Comparison of ENCODE assay signal across 1 cellular context in genomic region chr4:72568959-72569718, GRCh38.
TF ChIP-seq lines count a peak whose summit lies in the region.

TSS of gene ADAMTS3 (minus strand) at chr4:72569221. CDS start at chr4:72568762, 459 bp downstream.

TF ChIP-seq in HEK293, 187 proteins besides CTCF, POLR2A, EP300 and RAD21 (continued from another document and continues in another):
- TF ChIP-seq PRDM2 (tag by site-specific recombination; IDR thresholded peaks at IDR 0.05; ENCODE audit: borderline replicate concordance), result no peak
- no peak for TF ChIP-seq KLF10 (tag by site-specific recombination; IDR thresholded peaks at IDR 0.05)
- no peak for TF ChIP-seq ZNF362 (tag by site-specific recombination; IDR thresholded peaks at IDR 0.05)
- TF ChIP-seq ZNF76 (tag by site-specific recombination; IDR thresholded peaks at IDR 0.05; ENCODE audit: borderline replicate concordance, low read depth), result 0 out of 2 replicates have a peak, but pooled peaks have one; percentile 19
- no peak for TF ChIP-seq ZNF677 (tag by site-specific recombination; IDR thresholded peaks at IDR 0.05)
- TF ChIP-seq ZNF174 (tag by site-specific recombination; IDR thresholded peaks at IDR 0.05), result no peak
- TF ChIP-seq ZNF155 (tag by site-specific recombination; IDR thresholded peaks at IDR 0.05), result no peak
- TF ChIP-seq ZNF26 (tag by site-specific recombination; IDR thresholded peaks at IDR 0.05), result no peak
- TF ChIP-seq ZNF621 (tag by site-specific recombination; IDR thresholded peaks at IDR 0.05), result no peak
- TF ChIP-seq ZNF335 (tag by site-specific recombination; conservative IDR thresholded peaks at IDR 0.05), result peak; percentile 90
- no peak for TF ChIP-seq ZNF549 (tag by site-specific recombination; IDR thresholded peaks at IDR 0.05)
- TF ChIP-seq ZNF639 (tag by site-specific recombination; IDR thresholded peaks at IDR 0.05), result no peak
- no peak for TF ChIP-seq ZNF792 (tag by site-specific recombination; IDR thresholded peaks at IDR 0.05)
- TF ChIP-seq INSM2 (tag by site-specific recombination; IDR thresholded peaks at IDR 0.05), result no peak
- no peak; the same call in 1 of the 2 replicates for TF ChIP-seq ZNF449 (tag by site-specific recombination; IDR thresholded peaks at IDR 0.05)
- peak; percentile 36 for TF ChIP-seq ZNF692 (tag by site-specific recombination; IDR thresholded peaks at IDR 0.05)
- no peak for TF ChIP-seq ZNF280D (tag by site-specific recombination; IDR thresholded peaks at IDR 0.05)
- TF ChIP-seq ZFP41 (tag by site-specific recombination; IDR thresholded peaks at IDR 0.05; ENCODE audit: borderline replicate concordance), result no peak
- TF ChIP-seq ZFP69B (tag by site-specific recombination; IDR thresholded peaks at IDR 0.05), result 0 out of 2 replicates have a peak, but pooled peaks have one; percentile 15
- no peak for TF ChIP-seq HOXD13 (CRISPR knock-in tag; IDR thresholded peaks at IDR 0.05; ENCODE audit: borderline replicate concordance)
- TF ChIP-seq ZFP3 (tag by site-specific recombination; IDR thresholded peaks at IDR 0.05; ENCODE audit: low read depth), result no peak
- no peak for TF ChIP-seq ZNF148 (tag by site-specific recombination; IDR thresholded peaks at IDR 0.05; ENCODE audit: borderline replicate concordance)
- TF ChIP-seq ZNF2 (tag by site-specific recombination; IDR thresholded peaks at IDR 0.05), result peak; percentile 77
- no peak for TF ChIP-seq SALL2 (tag by site-specific recombination; IDR thresholded peaks at IDR 0.05; ENCODE audit: borderline replicate concordance)
- no peak for TF ChIP-seq GFI1B (tag by site-specific recombination; IDR thresholded peaks at IDR 0.05)
- TF ChIP-seq ZNF211 (tag by site-specific recombination; IDR thresholded peaks at IDR 0.05; ENCODE audit: low read depth), result no peak
- peak; percentile 97 for TF ChIP-seq ZFHX2 (tag by site-specific recombination; conservative IDR thresholded peaks at IDR 0.05)
- no peak for TF ChIP-seq ZNF521 (tag by site-specific recombination; IDR thresholded peaks at IDR 0.05)
- TF ChIP-seq GLI4 (tag by site-specific recombination; IDR thresholded peaks at IDR 0.05), result no peak
- TF ChIP-seq ZNF221 (tag by site-specific recombination; IDR thresholded peaks at IDR 0.05; ENCODE audit: borderline replicate concordance), result no peak
- TF ChIP-seq ZNF366 (tag by site-specific recombination; conservative IDR thresholded peaks at IDR 0.05), result peak; percentile 55; the same call in 1 of the 2 replicates
- no peak for TF ChIP-seq ZNF37A (tag by site-specific recombination; IDR thresholded peaks at IDR 0.05)
- TF ChIP-seq EGR2 (tag by site-specific recombination; IDR thresholded peaks at IDR 0.05; ENCODE audit: low read depth), result peak; percentile 91
- TF ChIP-seq ELK4 (IDR thresholded peaks at IDR 0.05; ENCODE audit: borderline replicate concordance, low read depth, low read length), result no peak
